Comparison of ENCODE assay signal across 8 cellular contexts in genomic region chr9:64369111-64369510, GRCh38.
DNase-seq lines count a peak whose midpoint lies in the region; ATAC-seq and TF ChIP-seq lines count a peak whose summit lies in the region.
"Not testable (repeated sequence)": the region's sequence is repeated elsewhere in the genome, so short reads cannot be mapped to it uniquely, and the experiment has no call there.

No MANE protein-coding gene starts in this region.

- TF ChIP-seq RAD21 in HCT116 (IDR thresholded peaks at IDR 0.05; ENCODE audit: low read depth) = peak; percentile 41; the same call in 1 of the 2 replicates

- not testable (repeated sequence) for H3K36me3 ChIP-seq in HCT116 (ENCODE audit: control insufficient read depth in 1 of 2, insufficient read depth in 2 of 2, low read length in 2 of 2); upper lobe of right lung

- not testable (repeated sequence) for TF ChIP-seq POLR2A in HCT116 (IDR thresholded peaks at IDR 0.05; ENCODE audit: borderline replicate concordance, extremely low read depth, insufficient read depth, insufficient read length)

- not testable (repeated sequence) for H3K27ac ChIP-seq in HCT116 (ENCODE audit: low read depth, low read length); upper lobe of right lung

- not testable (repeated sequence) for H3K27ac Mint-ChIP-seq in activated CD4-positive, alpha-beta memory T cell treated with anti-CD3 and anti-CD28 coated beads for 36 hours; brain

- intact Hi-C loops in HCT116 (cut with micrococcal nuclease); activated CD4-positive, alpha-beta memory T cell treated with anti-CD3 and anti-CD28 coated beads for 36 hours (cut with micrococcal nuclease); left colon (cut with DNase I, micrococcal nuclease); upper lobe of right lung (cut with DNase I): not testable (repeated sequence)

- H3K4me2 ChIP-seq in HCT116 (ENCODE audit: low read length) = peak overlapping the region; percentile 47

- not testable (repeated sequence) for H3K27me3 Mint-ChIP-seq in activated CD4-positive, alpha-beta memory T cell treated with anti-CD3 and anti-CD28 coated beads for 36 hours; brain

- not testable (repeated sequence) for H3K36me3 Mint-ChIP-seq in activated CD4-positive, alpha-beta memory T cell treated with anti-CD3 and anti-CD28 coated beads for 36 hours; brain

- BruUV-seq in HCT116 (replicated peaks; lab: Mats Ljungman, UMichigan) = not testable (repeated sequence)

- not testable (repeated sequence) for H3K4me1 ChIP-seq in HCT116 (ENCODE audit: control insufficient read depth in 1 of 2, insufficient read depth in 2 of 2, low read length in 2 of 2); upper lobe of right lung

- POLR2A ChIA-PET in HCT116 (lab: Charles Lee); activated CD4-positive, alpha-beta memory T cell treated with anti-CD3 and anti-CD28 coated beads for 36 hours (lab: Charles Lee): not testable (repeated sequence)

- not testable (repeated sequence) for H3K9me3 ChIP-seq in HCT116 (ENCODE audit: control insufficient read depth in 1 of 2, insufficient read depth in 1 of 2, low read depth in 1 of 2, low read length in 2 of 2); upper lobe of right lung

- not testable (repeated sequence) for DNase-seq in HCT116 (ENCODE audit: low read depth, low spot score)
- peak; percentile 87 for DNase-seq in activated CD4-positive, alpha-beta memory T cell treated with anti-CD3 and anti-CD28 coated beads for 36 hours
- DNase-seq in left colon = peak; percentile 82 to 89
- peak; percentile 56 to 86 for DNase-seq in stimulated activated CD4-positive, alpha-beta T cell treated with anti-CD3 and anti-CD28 coated beads, Interleukin-15, amount 100 ng/mL, for 48 hours (ENCODE audit: low read depth in 2 of 2)
- peak; percentile 90 for DNase-seq in upper lobe of right lung

- H3K4me3 ChIP-seq in HCT116 (replicated peaks in 1 of 2; ENCODE audit: low read depth in 1 of 2, low read length in 2 of 2) = 0 out of 4 replicates have a peak overlapping the region, but pooled peaks of 1 of the 2 experiments have one; percentile 28
- not testable (repeated sequence) for H3K4me3 ChIP-seq in upper lobe of right lung

- RAD21 ChIA-PET in HCT116 (lab: Charles Lee; ENCODE audit: low non-redundant PET in 1 of 2, low total read pairs in 2 of 2, uncharacterized antibody in 2 of 2, unreplicated experiment in 2 of 2) = not testable (repeated sequence)

- CTCF ChIA-PET in HCT116 (lab: Charles Lee); activated CD4-positive, alpha-beta memory T cell treated with anti-CD3 and anti-CD28 coated beads for 36 hours (lab: Charles Lee): not testable (repeated sequence)

- TF ChIP-seq CTCF in HCT116 (IDR thresholded peaks at IDR 0.05 in 2 of 3, conservative IDR thresholded peaks at IDR 0.05 in 1 of 3; ENCODE audit: borderline replicate concordance in 1 of 3, insufficient read depth in 1 of 3, low read depth in 2 of 3, low read length in 2 of 3) (peak; percentile 16 to 51 (median 41); a peak in 3 of 6 replicates), brain (conservative IDR thresholded peaks at IDR 0.05) (peak; percentile 53 to 58), upper lobe of right lung (IDR thresholded peaks at IDR 0.05) (peak; percentile 20)

- ATAC-seq in GM18517 (IDR thresholded peaks at IDR 0.05; ENCODE audit: unreplicated experiment) = peak; percentile 99
- peak; percentile 100 for ATAC-seq in HCT116
- peak; percentile 100 for ATAC-seq in HG03520 (IDR thresholded peaks at IDR 0.05; ENCODE audit: unreplicated experiment)
- peak; percentile 100 for ATAC-seq in left colon
- peak; percentile 100 for ATAC-seq in upper lobe of right lung

- H3K79me2 ChIP-seq in HCT116 (ENCODE audit: insufficient read depth, low read length) = not testable (repeated sequence)

- not testable (repeated sequence) for H3K4me3 Mint-ChIP-seq in activated CD4-positive, alpha-beta memory T cell treated with anti-CD3 and anti-CD28 coated beads for 36 hours
- H3K4me3 Mint-ChIP-seq in brain = peak overlapping the region in 2 of 5 experiments; percentile 13 to 57

- not testable (repeated sequence) for H4K20me1 ChIP-seq in HCT116 (ENCODE audit: insufficient read depth)

- H3K9ac ChIP-seq in HCT116 (ENCODE audit: low read length) = not testable (repeated sequence)

- not testable (repeated sequence) for H3K27me3 ChIP-seq in HCT116 (ENCODE audit: insufficient read depth, low read length); upper lobe of right lung

- H3K4me1 Mint-ChIP-seq in activated CD4-positive, alpha-beta memory T cell treated with anti-CD3 and anti-CD28 coated beads for 36 hours (ENCODE audit: low read depth); brain: not testable (repeated sequence)

- H3K9me3 Mint-ChIP-seq in activated CD4-positive, alpha-beta memory T cell treated with anti-CD3 and anti-CD28 coated beads for 36 hours; brain: not testable (repeated sequence)

- not testable (repeated sequence) for H2AFZ ChIP-seq in HCT116 (ENCODE audit: low read depth, low read length, poor library complexity, severe bottlenecking)

- not testable (repeated sequence) for H3K9me2 ChIP-seq in HCT116 (ENCODE audit: insufficient read depth)

TF ChIP-seq in HCT116, 20 proteins besides CTCF, POLR2A, EP300 and RAD21:
- peak; percentile 34; the same call in 1 of the 2 replicates for TF ChIP-seq ELF1 (IDR thresholded peaks at IDR 0.05; ENCODE audit: borderline replicate concordance, low read depth)
